Comparison of ENCODE assay signal across 29 cellular contexts in the genomic region with DNA sequence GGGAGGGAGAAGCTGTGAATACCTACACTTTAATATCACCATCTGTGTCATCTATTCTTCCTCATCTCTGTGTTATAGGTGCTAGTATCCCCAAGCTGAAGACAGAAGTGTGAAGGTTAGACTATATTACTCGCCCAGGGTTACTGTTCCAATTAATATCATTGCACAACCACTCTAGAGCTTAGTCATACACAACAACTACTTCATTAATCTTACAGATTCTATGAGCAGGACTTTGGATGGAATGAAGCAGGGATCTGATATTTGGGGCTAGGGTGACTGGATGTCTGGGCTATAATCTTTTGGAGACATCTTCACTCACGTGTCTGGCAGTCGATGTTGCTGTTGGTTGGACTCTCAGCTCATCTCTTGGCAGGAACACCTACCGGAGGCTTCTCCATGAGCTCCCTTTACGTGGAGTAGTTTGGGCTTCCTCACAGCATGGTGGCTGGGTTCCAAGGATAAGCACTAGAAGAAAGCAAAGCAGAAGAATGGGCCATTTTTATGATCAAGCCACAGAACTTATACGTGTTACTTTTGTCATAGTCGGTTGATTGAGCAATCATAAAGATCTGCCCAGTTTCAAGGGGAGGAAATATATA.
DNase-seq lines count a peak whose midpoint lies in the region; ATAC-seq and TF ChIP-seq lines count a peak whose summit lies in the region.
"Had no signal": no experiment of that assay in that cellular context is flagged by ENCODE, and none has a peak within 500 bp of the region (broad histone marks: within the 10 kb centered on the region; RNA-seq: fewer than 3 reads in every experiment).

No MANE protein-coding gene starts in this region.

- H3K4me3 ChIP-seq in BE2C (ENCODE audit: low read depth, low read length) (no peak overlapping the region), RWPE2 (ENCODE audit: severe bottlenecking) (no peak overlapping the region), SJCRH30 (no peak overlapping the region)
- H3K4me3 ChIP-seq: heart left ventricle, lung had no signal

- H3K4me1 ChIP-seq in BE2C (no peaks in the 10 kb centered on the region), RWPE2 (ENCODE audit: insufficient read depth, poor library complexity, severe bottlenecking) (peaks cover 27% of the 10 kb centered on the region), foreskin keratinocyte (peaks cover 11% of the 10 kb centered on the region), SJCRH30 (no peaks in the 10 kb centered on the region)
- H3K4me1 ChIP-seq: heart left ventricle had no signal

- H3K4me1 Mint-ChIP-seq in HFFc6 (ENCODE audit: low read depth) (peaks cover 84% of the 10 kb centered on the region), nephron progenitor cell (no peaks in the 10 kb centered on the region)
- H3K4me1 Mint-ChIP-seq: B cell had no signal

- no peak overlapping the region for H3K4me3 Mint-ChIP-seq in HFFc6
- H3K4me3 Mint-ChIP-seq in nephron progenitor cell, result no peak overlapping the region
- H3K4me3 Mint-ChIP-seq: B cell; CD8-positive, alpha-beta memory T cell; central memory CD8-positive, alpha-beta T cell; dendritic cell treated with granulocyte-macrophage colony-stimulating factor and Interleukin-4, amounts not matched to agents 40 ng/mL and 50 ng/mL, for 4 days; natural killer cell treated with Interleukin-12 subunit alpha and Interleukin-12 subunit beta and Interleukin-15 and Interleukin-18, amount 100 ng/mL, for 72 hours; stimulated activated effector memory CD8-positive, alpha-beta T cell treated with anti-CD3 and anti-CD28 coated beads, Interleukin-12 subunit alpha, Interleukin-12 subunit beta, amount 100 ng/mL, for 72 hours had no signal

- H3K36me3 Mint-ChIP-seq in HFFc6 (ENCODE audit: low read depth) (peaks cover 4% of the 10 kb centered on the region; the same call in 1 of the 2 replicates), nephron progenitor cell (ENCODE audit: low read depth) (no peaks in the 10 kb centered on the region)
- H3K36me3 Mint-ChIP-seq: stimulated activated effector memory CD8-positive, alpha-beta T cell treated with anti-CD3 and anti-CD28 coated beads, Interleukin-12 subunit alpha, Interleukin-12 subunit beta, amount 100 ng/mL, for 72 hours had no signal

- H3K27me3 ChIP-seq in BE2C (no peaks in the 10 kb centered on the region), RWPE2 (ENCODE audit: insufficient read depth, poor library complexity, severe bottlenecking) (no peaks in the 10 kb centered on the region), foreskin keratinocyte (no peaks in the 10 kb centered on the region), SJCRH30 (no peaks in the 10 kb centered on the region)
- H3K27me3 ChIP-seq: heart left ventricle had no signal

- DNase-seq in BE2C (peak; percentile 6), HFFc6 (peak; percentile 28), RWPE2 (ENCODE audit: low spot score) (no peak), foreskin keratinocyte (peak; percentile 41 to 54), RKO (ENCODE audit: low spot score) (no peak), NCI-H1417 (lab: John Stamatoyannopoulos, UW) (no peak), nephron progenitor cell (no peak), SJCRH30 (no peak)
- DNase-seq: ACHN; activated CD4-positive, alpha-beta T cell treated with anti-CD3 and anti-CD28 coated beads, Interleukin-2, amount 50 U/mL, for 48 hours; activated gamma-delta T cell treated with Interleukin-2 at 50 U/mL for 16 hours; activated T-cell treated with anti-CD3 and anti-CD28 coated beads, Interleukin-2, amount 50 U/mL, for 48 hours; CD8-positive, alpha-beta memory T cell; foreskin melanocyte; heart left ventricle; NCI-H1436 treated with DMSO at 0.1 percent for 48 hours; NCI-H2081 treated with DMSO at 0.1 percent for 48 hours; NCI-H2227 treated with DMSO at 0.1 percent for 48 hours; NCI-H69; RPMI8226; SK-N-SH; trophoblast cell had no signal

- peaks cover 4% of the 10 kb centered on the region; the same call in 1 of the 2 replicates for H3K9me3 Mint-ChIP-seq in HFFc6
- H3K9me3 Mint-ChIP-seq in nephron progenitor cell, result no peaks in the 10 kb centered on the region
- H3K9me3 Mint-ChIP-seq: CD8-positive, alpha-beta memory T cell; central memory CD8-positive, alpha-beta T cell had no signal

- TF ChIP-seq CTCF in BE2C (IDR thresholded peaks at IDR 0.05; ENCODE audit: low read depth, low read length) (no peak), HFFc6 (IDR thresholded peaks at IDR 0.05) (no peak), RWPE2 (IDR thresholded peaks at IDR 0.05; ENCODE audit: poor library complexity, severe bottlenecking) (no peak), foreskin keratinocyte (conservative IDR thresholded peaks at IDR 0.05) (no peak), nephron progenitor cell (IDR thresholded peaks at IDR 0.05) (no peak)

- H3K36me3 ChIP-seq in BE2C (no peaks in the 10 kb centered on the region), RWPE2 (ENCODE audit: low read depth) (no peaks in the 10 kb centered on the region), SJCRH30 (no peaks in the 10 kb centered on the region)
- H3K36me3 ChIP-seq: heart left ventricle had no signal

- H3K27me3 Mint-ChIP-seq in HFFc6 (ENCODE audit: insufficient read depth), result 0 out of 2 replicates have a peak, but pooled peaks cover 4% of the 10 kb centered on the region
- peaks cover 2% of the 10 kb centered on the region for H3K27me3 Mint-ChIP-seq in nephron progenitor cell (ENCODE audit: low read depth, poor library complexity)
- H3K27me3 Mint-ChIP-seq: CD8-positive, alpha-beta memory T cell; central memory CD8-positive, alpha-beta T cell; dendritic cell treated with granulocyte-macrophage colony-stimulating factor and Interleukin-4, amounts not matched to agents 40 ng/mL and 50 ng/mL, for 4 days; natural killer cell treated with Interleukin-12 subunit alpha and Interleukin-12 subunit beta and Interleukin-15 and Interleukin-18, amount 100 ng/mL, for 72 hours had no signal

- H3K9me3 ChIP-seq in BE2C (no peaks in the 10 kb centered on the region), RWPE2 (ENCODE audit: severe bottlenecking) (no peaks in the 10 kb centered on the region), SJCRH30 (replicated peaks) (no peaks in the 10 kb centered on the region)
- H3K9me3 ChIP-seq: heart left ventricle, SK-N-SH had no signal

- H3K27ac Mint-ChIP-seq in HFFc6, result no peak overlapping the region
- H3K27ac Mint-ChIP-seq in nephron progenitor cell, result no peak overlapping the region
- H3K27ac Mint-ChIP-seq: B cell; dendritic cell treated with granulocyte-macrophage colony-stimulating factor and Interleukin-4, amounts not matched to agents 40 ng/mL and 50 ng/mL, for 4 days; stimulated activated effector memory CD8-positive, alpha-beta T cell treated with anti-CD3 and anti-CD28 coated beads, Interleukin-12 subunit alpha, Interleukin-12 subunit beta, amount 100 ng/mL, for 72 hours had no signal

- ATAC-seq in RWPE2 (ENCODE audit: low read depth) (peak; percentile 41; the same call in 2 of the 3 replicates), foreskin keratinocyte (peak; percentile 26)
- ATAC-seq: activated CD4-positive, CD25-positive, alpha-beta regulatory T cell treated with anti-CD3 and anti-CD28 coated beads, Interleukin-2, amount 50 U/mL, for 24 hours; heart left ventricle had no signal

- H3K27ac ChIP-seq in RWPE2 (ENCODE audit: poor library complexity, severe bottlenecking), result no peak overlapping the region
- H3K27ac ChIP-seq in foreskin keratinocyte, result no peak overlapping the region
- H3K27ac ChIP-seq in SJCRH30, result no peak overlapping the region
- H3K27ac ChIP-seq: heart left ventricle had no signal

Comparison
In these comparisons a context has a peak if more than half of its experiments do, and no peak if none do; other contexts are left out.
1. DNase-seq: peak in BE2C (single experiment), HFFc6 (single experiment) and foreskin keratinocyte (2 of 2); none in RWPE2 (single experiment), RKO (single experiment), NCI-H1417 (0 of 3), nephron progenitor cell (single experiment) and SJCRH30 (0 of 2).